ENCODE assay signal across 9 cellular contexts in genomic region chrX:136931661-136932060, GRCh38.
"Had no signal": no experiment of that assay in that cellular context is flagged by ENCODE, and none has a peak within 500 bp of the region (broad histone marks: within the 10 kb centered on the region; RNA-seq: fewer than 3 reads in every experiment).

No MANE protein-coding gene starts in this region.

- H3K4me3 ChIP-seq: GM23338, K562 had no signal

- H2AFZ ChIP-seq: GM23338 had no signal

- FAIRE-seq: H1, H54, HTR-8/SVneo, K562 had no signal

- H3K4me3 Mint-ChIP-seq: GM23338, H9 had no signal

- H3K27ac Mint-ChIP-seq: GM23338, H9 had no signal

- DNase-seq: H9, HCEC 1CT, IMR-90, KG1 had no signal

- H3K4me2 ChIP-seq: GM23338 had no signal
